1 cellular context compared by ENCODE assay signal in the genomic region with DNA sequence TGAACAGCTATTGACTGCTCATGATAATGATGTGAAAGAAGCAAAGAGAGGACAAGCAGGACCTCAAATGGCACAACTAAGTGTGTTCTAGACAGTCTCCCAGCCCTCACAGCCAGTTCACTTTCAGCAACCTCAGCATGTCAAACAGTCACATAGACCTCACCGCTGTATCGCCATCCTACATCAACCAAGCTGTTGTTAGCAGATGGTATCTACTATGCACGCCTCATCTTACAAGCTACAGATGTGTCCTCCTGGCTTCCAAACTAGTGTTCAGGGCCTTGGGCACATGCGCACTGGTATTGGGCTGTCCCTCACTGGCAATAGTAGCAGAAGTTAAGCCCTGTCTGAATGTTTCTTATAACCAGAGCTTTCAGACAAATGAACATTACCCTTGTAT.
TF ChIP-seq lines count a peak whose summit lies in the region.

No MANE protein-coding gene starts in this region.

TF ChIP-seq in WTC11, 78 proteins besides CTCF, POLR2A, EP300 and RAD21 (continued from another document):
- TF ChIP-seq, protein P1, sequence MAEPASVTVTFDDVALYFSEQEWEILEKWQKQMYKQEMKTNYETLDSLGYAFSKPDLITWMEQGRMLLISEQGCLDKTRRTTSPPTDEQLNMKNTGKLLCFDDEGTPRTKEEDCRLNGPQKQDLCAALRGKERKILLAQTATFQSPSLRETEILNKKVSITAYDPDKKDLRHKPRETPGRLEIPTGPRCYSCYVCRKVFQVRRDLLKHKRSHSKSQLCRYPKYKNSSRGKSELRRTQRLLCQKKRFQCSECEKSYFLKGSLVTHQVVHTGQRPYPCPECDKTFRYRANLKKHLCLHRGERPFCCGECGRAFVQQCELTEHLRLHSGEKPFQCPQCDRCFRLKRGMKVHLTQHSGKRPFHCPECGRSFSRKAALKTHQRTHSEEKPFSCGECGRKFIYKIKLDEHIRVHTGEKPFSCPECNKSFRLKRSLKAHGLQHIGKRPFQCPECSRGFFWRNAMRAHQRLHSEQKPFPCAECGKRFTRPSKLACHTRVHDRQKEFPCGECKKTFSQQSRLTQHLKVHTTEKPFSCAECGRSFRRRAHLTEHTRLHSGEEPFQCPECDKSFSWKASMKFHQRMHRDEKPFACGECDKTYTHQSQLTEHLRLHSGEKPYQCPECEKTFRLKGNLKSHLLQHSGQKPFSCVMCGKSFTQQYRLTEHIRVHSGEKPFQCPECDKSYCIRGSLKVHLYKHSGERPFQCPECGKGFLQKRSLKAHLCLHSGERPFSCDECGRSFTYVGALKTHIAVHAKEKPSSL (CRISPR knock-in tag; conservative IDR thresholded peaks at IDR 0.05) = no peak
- TF ChIP-seq, protein P2, sequence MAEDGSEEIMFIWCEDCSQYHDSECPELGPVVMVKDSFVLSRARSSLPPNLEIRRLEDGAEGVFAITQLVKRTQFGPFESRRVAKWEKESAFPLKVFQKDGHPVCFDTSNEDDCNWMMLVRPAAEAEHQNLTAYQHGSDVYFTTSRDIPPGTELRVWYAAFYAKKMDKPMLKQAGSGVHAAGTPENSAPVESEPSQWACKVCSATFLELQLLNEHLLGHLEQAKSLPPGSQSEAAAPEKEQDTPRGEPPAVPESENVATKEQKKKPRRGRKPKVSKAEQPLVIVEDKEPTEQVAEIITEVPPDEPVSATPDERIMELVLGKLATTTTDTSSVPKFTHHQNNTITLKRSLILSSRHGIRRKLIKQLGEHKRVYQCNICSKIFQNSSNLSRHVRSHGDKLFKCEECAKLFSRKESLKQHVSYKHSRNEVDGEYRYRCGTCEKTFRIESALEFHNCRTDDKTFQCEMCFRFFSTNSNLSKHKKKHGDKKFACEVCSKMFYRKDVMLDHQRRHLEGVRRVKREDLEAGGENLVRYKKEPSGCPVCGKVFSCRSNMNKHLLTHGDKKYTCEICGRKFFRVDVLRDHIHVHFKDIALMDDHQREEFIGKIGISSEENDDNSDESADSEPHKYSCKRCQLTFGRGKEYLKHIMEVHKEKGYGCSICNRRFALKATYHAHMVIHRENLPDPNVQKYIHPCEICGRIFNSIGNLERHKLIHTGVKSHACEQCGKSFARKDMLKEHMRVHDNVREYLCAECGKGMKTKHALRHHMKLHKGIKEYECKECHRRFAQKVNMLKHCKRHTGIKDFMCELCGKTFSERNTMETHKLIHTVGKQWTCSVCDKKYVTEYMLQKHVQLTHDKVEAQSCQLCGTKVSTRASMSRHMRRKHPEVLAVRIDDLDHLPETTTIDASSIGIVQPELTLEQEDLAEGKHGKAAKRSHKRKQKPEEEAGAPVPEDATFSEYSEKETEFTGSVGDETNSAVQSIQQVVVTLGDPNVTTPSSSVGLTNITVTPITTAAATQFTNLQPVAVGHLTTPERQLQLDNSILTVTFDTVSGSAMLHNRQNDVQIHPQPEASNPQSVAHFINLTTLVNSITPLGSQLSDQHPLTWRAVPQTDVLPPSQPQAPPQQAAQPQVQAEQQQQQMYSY (CRISPR knock-in tag; IDR thresholded peaks at IDR 0.05) = no peak
- no peak for TF ChIP-seq ZNF671 (CRISPR knock-in tag; IDR thresholded peaks at IDR 0.05)
- TF ChIP-seq, protein P3, sequence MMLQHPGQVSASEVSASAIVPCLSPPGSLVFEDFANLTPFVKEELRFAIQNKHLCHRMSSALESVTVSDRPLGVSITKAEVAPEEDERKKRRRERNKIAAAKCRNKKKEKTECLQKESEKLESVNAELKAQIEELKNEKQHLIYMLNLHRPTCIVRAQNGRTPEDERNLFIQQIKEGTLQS (CRISPR knock-in tag; conservative IDR thresholded peaks at IDR 0.05) = no peak
- TF ChIP-seq GRHL2 (CRISPR knock-in tag; IDR thresholded peaks at IDR 0.05; ENCODE audit: insufficient replicate concordance, severe bottlenecking) = no peak
- TF ChIP-seq, protein P4, sequence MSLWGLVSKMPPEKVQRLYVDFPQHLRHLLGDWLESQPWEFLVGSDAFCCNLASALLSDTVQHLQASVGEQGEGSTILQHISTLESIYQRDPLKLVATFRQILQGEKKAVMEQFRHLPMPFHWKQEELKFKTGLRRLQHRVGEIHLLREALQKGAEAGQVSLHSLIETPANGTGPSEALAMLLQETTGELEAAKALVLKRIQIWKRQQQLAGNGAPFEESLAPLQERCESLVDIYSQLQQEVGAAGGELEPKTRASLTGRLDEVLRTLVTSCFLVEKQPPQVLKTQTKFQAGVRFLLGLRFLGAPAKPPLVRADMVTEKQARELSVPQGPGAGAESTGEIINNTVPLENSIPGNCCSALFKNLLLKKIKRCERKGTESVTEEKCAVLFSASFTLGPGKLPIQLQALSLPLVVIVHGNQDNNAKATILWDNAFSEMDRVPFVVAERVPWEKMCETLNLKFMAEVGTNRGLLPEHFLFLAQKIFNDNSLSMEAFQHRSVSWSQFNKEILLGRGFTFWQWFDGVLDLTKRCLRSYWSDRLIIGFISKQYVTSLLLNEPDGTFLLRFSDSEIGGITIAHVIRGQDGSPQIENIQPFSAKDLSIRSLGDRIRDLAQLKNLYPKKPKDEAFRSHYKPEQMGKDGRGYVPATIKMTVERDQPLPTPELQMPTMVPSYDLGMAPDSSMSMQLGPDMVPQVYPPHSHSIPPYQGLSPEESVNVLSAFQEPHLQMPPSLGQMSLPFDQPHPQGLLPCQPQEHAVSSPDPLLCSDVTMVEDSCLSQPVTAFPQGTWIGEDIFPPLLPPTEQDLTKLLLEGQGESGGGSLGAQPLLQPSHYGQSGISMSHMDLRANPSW (CRISPR knock-in tag; conservative IDR thresholded peaks at IDR 0.05; ENCODE audit: low read depth) = no peak
- TF ChIP-seq, protein P5, sequence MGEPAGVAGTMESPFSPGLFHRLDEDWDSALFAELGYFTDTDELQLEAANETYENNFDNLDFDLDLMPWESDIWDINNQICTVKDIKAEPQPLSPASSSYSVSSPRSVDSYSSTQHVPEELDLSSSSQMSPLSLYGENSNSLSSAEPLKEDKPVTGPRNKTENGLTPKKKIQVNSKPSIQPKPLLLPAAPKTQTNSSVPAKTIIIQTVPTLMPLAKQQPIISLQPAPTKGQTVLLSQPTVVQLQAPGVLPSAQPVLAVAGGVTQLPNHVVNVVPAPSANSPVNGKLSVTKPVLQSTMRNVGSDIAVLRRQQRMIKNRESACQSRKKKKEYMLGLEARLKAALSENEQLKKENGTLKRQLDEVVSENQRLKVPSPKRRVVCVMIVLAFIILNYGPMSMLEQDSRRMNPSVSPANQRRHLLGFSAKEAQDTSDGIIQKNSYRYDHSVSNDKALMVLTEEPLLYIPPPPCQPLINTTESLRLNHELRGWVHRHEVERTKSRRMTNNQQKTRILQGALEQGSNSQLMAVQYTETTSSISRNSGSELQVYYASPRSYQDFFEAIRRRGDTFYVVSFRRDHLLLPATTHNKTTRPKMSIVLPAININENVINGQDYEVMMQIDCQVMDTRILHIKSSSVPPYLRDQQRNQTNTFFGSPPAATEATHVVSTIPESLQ (CRISPR knock-in tag; IDR thresholded peaks at IDR 0.05) = no peak
- TF ChIP-seq ZNF317 (CRISPR knock-in tag; IDR thresholded peaks at IDR 0.05; ENCODE audit: borderline replicate concordance, low read depth) = no peak
- TF ChIP-seq, protein P6, sequence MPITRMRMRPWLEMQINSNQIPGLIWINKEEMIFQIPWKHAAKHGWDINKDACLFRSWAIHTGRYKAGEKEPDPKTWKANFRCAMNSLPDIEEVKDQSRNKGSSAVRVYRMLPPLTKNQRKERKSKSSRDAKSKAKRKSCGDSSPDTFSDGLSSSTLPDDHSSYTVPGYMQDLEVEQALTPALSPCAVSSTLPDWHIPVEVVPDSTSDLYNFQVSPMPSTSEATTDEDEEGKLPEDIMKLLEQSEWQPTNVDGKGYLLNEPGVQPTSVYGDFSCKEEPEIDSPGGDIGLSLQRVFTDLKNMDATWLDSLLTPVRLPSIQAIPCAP (CRISPR knock-in tag; IDR thresholded peaks at IDR 0.05) = no peak
- no peak for TF ChIP-seq TCF7 (CRISPR knock-in tag; IDR thresholded peaks at IDR 0.05; ENCODE audit: low read depth)
